In the genomic region with DNA sequence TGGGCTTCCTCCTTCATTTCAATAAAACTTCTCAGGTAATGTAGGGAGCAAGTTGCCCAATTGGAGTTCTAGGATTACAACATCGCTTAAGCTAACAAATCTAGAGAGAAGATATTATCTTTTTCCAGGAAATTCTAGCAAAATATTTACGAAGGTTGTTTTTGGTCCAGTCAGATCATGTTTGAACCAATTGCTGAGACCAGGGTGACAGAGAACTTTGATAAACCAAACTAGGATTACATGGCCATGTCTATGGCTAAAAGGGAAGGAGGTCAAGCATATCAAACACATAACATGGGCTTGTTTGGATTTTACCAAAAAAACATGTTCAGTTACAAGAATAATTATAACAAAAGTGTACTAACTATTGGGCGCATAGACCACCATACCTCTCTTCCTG, we compare ENCODE assay signal across 31 cellular contexts.
"Had no signal": no experiment of that assay in that cellular context is flagged by ENCODE, and none has a peak within 500 bp of the region (broad histone marks: within the 10 kb centered on the region; RNA-seq: fewer than 3 reads in every experiment).

No MANE protein-coding gene starts in this region.

- H3K27ac ChIP-seq: ascending aorta, cardiac muscle cell, VCaP had no signal

- ATAC-seq: activated CD8-positive, alpha-beta memory T cell treated with anti-CD3 and anti-CD28 coated beads, Interleukin-2, amount 10 ng/mL, durations not matched to agents 7 days and 5 days; activated CD8-positive, alpha-beta T cell treated with anti-CD3 and anti-CD28 coated beads, Interleukin-2, amount 10 ng/mL, durations not matched to agents 7 days and 5 days; activated naive CD8-positive, alpha-beta T cell treated with anti-CD3 and anti-CD28 coated beads, Interleukin-2, amount 50 U/mL, for 24 hours had no signal

- H3K27me3 ChIP-seq: ascending aorta, cardiac muscle cell had no signal

- H3K4me1 ChIP-seq: ascending aorta had no signal

- FAIRE-seq: bronchial epithelial cell, TTC549 had no signal

- H3K36me3 ChIP-seq: ascending aorta, cardiac muscle cell had no signal

- H3K9me3 ChIP-seq: ascending aorta had no signal

- H3K4me3 ChIP-seq: ascending aorta, cardiac muscle cell had no signal

- DNase-seq: activated B cell treated with CpG ODN at 0.5 μM for 24 hours; activated CD4-positive, alpha-beta memory T cell treated with anti-CD3 and anti-CD28 coated beads, Interleukin-2, amount 10 ng/mL, durations not matched to agents 7 days and 5 days; activated CD4-positive, alpha-beta T cell treated with anti-CD3 and anti-CD28 coated beads for 4 hours; activated CD4-positive, alpha-beta T cell treated with anti-CD3 and anti-CD28 coated beads, Interleukin-2, amount 10 ng/mL, durations not matched to agents 24 days and 14 days; activated CD4-positive, alpha-beta T cell treated with anti-CD3 and anti-CD28 coated beads, Interleukin-2, amount 50 U/mL, for 1 hour; activated CD4-positive, alpha-beta T cell treated with anti-CD3 and anti-CD28 coated beads, Interleukin-2, amount 50 U/mL, for 4 hours; activated CD4-positive, CD25-positive, alpha-beta regulatory T cell treated with anti-CD3 and anti-CD28 coated beads, Interleukin-2, amount 50 U/mL, for 72 hours; activated CD8-positive, alpha-beta memory T cell treated with anti-CD3 and anti-CD28 coated beads for 24 hours; activated CD8-positive, alpha-beta memory T cell treated with anti-CD3 and anti-CD28 coated beads, Interleukin-2, amount 10 ng/mL, durations not matched to agents 7 days and 5 days; activated CD8-positive, alpha-beta memory T cell treated with anti-CD3 and anti-CD28 coated beads, Interleukin-2, amount 50 U/mL, for 48 hours; activated CD8-positive, alpha-beta T cell treated with anti-CD3 and anti-CD28 coated beads, Interleukin-2, amount 10 ng/mL, durations not matched to agents 7 days and 5 days; activated effector memory CD4-positive, alpha-beta T cell treated with Interleukin-2 at 50 U/mL for 16 hours; activated gamma-delta T cell; activated naive CD4-positive, alpha-beta T cell treated with anti-CD3 and anti-CD28 coated beads, Interleukin-2, amount 10 ng/mL, durations not matched to agents 7 days and 5 days; activated naive CD4-positive, alpha-beta T cell treated with Interleukin-2 at 50 U/mL for 16 hours; activated naive CD8-positive, alpha-beta T cell treated with anti-CD3 and anti-CD28 coated beads, Interleukin-2, amount 10 ng/mL, durations not matched to agents 7 days and 5 days; activated naive CD8-positive, alpha-beta T cell treated with anti-CD3 and anti-CD28 coated beads, Interleukin-2, amount 50 U/mL, for 24 hours; activated T-cell treated with anti-CD3 and anti-CD28 coated beads, Interleukin-2, amount 50 U/mL, for 24 hours; activated T-cell treated with anti-CD3 and anti-CD28 coated beads, Interleukin-2, amount 50 U/mL, for 48 hours; amygdala; anterior cingulate cortex; caudate nucleus; cerebellar nuclear complex; T-helper 1 cell; T-helper 2 cell; T-helper 9 cell had no signal
